ENCODE assay signal across 8 cellular contexts in the genomic region with DNA sequence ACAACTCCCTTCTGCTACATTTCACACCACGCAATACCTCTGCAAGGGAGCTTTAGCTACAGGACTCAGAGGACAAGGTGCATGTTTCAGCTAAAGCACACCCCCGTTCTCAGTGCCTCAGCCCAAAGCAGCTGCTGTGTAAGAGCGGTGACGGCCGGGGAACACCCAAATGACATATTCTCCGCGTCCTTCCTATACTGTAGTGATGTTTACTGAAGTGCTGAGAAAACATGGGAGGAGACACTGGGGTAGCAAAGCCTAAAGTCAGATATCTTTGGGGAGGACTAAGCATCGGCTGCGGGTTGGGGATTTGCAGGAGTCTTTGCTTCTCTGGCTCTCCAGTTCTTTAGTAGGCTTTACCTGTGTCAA. TPM values are rescaled to one million over a fixed set of nuclear protein-coding genes. Genes with fewer than 3 reads are reported as not detected.
A peak's percentile ranks its signal among the peaks of the same experiment; 100 is the strongest.
DNase-seq lines count a peak whose midpoint lies in the region; ATAC-seq and TF ChIP-seq lines count a peak whose summit lies in the region.

No MANE protein-coding gene starts in this region.

- DNase-seq in H7 (no peak), NAMALWA (ENCODE audit: low spot score) (no peak), cerebellar nuclear complex (lab: John Stamatoyannopoulos, UW) (no peak), thyroid gland (no peak)
- peak; percentile 36 to 45 for DNase-seq in activated CD4-positive, alpha-beta T cell treated with anti-CD3 and anti-CD28 coated beads for 4 hours

- no peak for TF ChIP-seq POLR2A in thyroid gland (IDR thresholded peaks at IDR 0.05)

- H3K4me3 ChIP-seq in H7 (ENCODE audit: insufficient read depth, low read depth, low read length): peak overlapping the region; percentile 74
- H3K4me3 ChIP-seq in rectal smooth muscle tissue (ENCODE audit: low read length): peak overlapping the region; percentile 83
- H3K4me3 ChIP-seq in thyroid gland (replicated peaks in 1 of 3): peak overlapping the region in 1 of 3 donors; percentile 69

- ATAC-seq in esophagus mucosa: peak; percentile 60
- ATAC-seq in GM21367 (IDR thresholded peaks at IDR 0.05; ENCODE audit: unreplicated experiment): no peak

- H3K27me3 ChIP-seq in H7 (ENCODE audit: control insufficient read depth, insufficient read depth, low read length) (peaks cover 14% of the 10 kb centered on the region), rectal smooth muscle tissue (ENCODE audit: control insufficient read depth, insufficient read depth, low read length) (peaks cover 4% of the 10 kb centered on the region), thyroid gland (no peaks in the 10 kb centered on the region)

- WGBS in thyroid gland, 2 donors: 72 to 76% methylated on average over 7 to 9 of the region's 9 CpGs

- intact Hi-C loops in thyroid gland (cut with DNase I): loop anchor here (5.0 to 10.0 kb wide), 3 partner anchors 60 to 178 kb away; no protein-coding TSS in a partner anchor

- no peak for TF ChIP-seq CTCF in thyroid gland (IDR thresholded peaks at IDR 0.05)

- no peaks in the 10 kb centered on the region for H3K9me3 ChIP-seq in thyroid gland

- H3K36me3 ChIP-seq in H7 (replicated peaks; ENCODE audit: control insufficient read depth, insufficient read depth, low read length): no peaks in the 10 kb centered on the region
- H3K36me3 ChIP-seq in rectal smooth muscle tissue (ENCODE audit: control insufficient read depth, insufficient read depth, low read length): no peaks in the 10 kb centered on the region
- H3K36me3 ChIP-seq in thyroid gland: no peaks in the 10 kb centered on the region

- no peak overlapping the region for H3K27ac ChIP-seq in rectal smooth muscle tissue (ENCODE audit: low read depth, low read length)
- no peak overlapping the region for H3K27ac ChIP-seq in thyroid gland

- peaks cover 16% of the 10 kb centered on the region for H3K4me1 ChIP-seq in rectal smooth muscle tissue (ENCODE audit: control insufficient read depth, insufficient read depth, low read length)
- peaks cover 16 to 32% of the 10 kb centered on the region in 2 donors for H3K4me1 ChIP-seq in thyroid gland

- no peak overlapping the region for H3K9ac ChIP-seq in rectal smooth muscle tissue (ENCODE audit: low read length)

RNA-seq across cellular contexts. Expression of a gene that starts 1.7 kb away (rescaled TPM):
- 14.6 and 20.7 TPM in 2 replicates for total RNA-seq in H7 (2014; rRNA removed; shearing (Covaris generic))
- total RNA-seq in esophagus mucosa: 36.3 TPM
- 10 to 100 TPM; 16.6 to 21.8 (median 17.6) TPM for total RNA-seq in thyroid gland

Comparison
In these comparisons a context has a peak if more than half of its experiments do, and no peak if none do; other contexts are left out.
1. DNase-seq: peak in activated CD4-positive, alpha-beta T cell treated with anti-CD3 and anti-CD28 coated beads for 4 hours (2 of 2); none in H7 (single experiment), NAMALWA (single experiment), cerebellar nuclear complex (0 of 2) and thyroid gland (0 of 2).